ENCODE assay signal across 33 cellular contexts in the genomic region with DNA sequence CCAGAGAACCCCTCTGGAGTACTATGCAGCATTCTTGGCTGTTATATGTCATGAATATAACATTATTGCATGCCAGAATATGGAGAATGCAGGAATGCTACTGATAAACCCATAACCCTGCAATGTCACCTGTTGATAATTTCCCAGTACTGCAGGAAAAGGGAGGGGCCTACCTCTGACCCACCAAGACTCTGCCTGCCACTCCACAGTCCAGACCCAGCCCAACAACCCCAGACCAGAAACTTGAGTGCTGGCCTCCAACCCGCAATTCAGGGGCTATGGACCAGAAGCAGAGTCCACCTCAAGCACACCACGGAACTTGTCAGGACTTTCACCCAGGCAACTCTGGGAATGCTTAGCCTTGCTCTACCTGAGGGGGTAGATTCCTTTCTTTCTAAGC.
"Had no signal": no experiment of that assay in that cellular context is flagged by ENCODE, and none has a peak within 500 bp of the region (broad histone marks: within the 10 kb centered on the region; RNA-seq: fewer than 3 reads in every experiment).

No MANE protein-coding gene starts in this region.

- H3K27ac ChIP-seq: adrenal gland, ascending aorta, body of pancreas, brain microvascular endothelial cell, breast epithelium, cardiac muscle cell had no signal

- FAIRE-seq: astrocyte, bronchial epithelial cell had no signal

- DNase-seq: activated effector memory CD4-positive, alpha-beta T cell treated with anti-CD3 and anti-CD28 coated beads, Interleukin-2, amount 50 U/mL, for 16 hours; activated effector memory CD4-positive, alpha-beta T cell treated with Interleukin-2 at 50 U/mL for 16 hours; activated gamma-delta T cell; activated gamma-delta T cell treated with Interleukin-2 at 50 U/mL for 16 hours; activated naive CD4-positive, alpha-beta T cell; activated naive CD4-positive, alpha-beta T cell treated with anti-CD3 and anti-CD28 coated beads for 36 hours; activated naive CD4-positive, alpha-beta T cell treated with anti-CD3 and anti-CD28 coated beads, Interleukin-2, amount 10 ng/mL, durations not matched to agents 7 days and 5 days; activated naive CD4-positive, alpha-beta T cell treated with anti-CD3 and anti-CD28 coated beads, Interleukin-2, amount 50 U/mL, for 16 hours; activated naive CD4-positive, alpha-beta T cell treated with Interleukin-2 at 50 U/mL for 16 hours; activated naive CD8-positive, alpha-beta T cell treated with anti-CD3 and anti-CD28 coated beads for 36 hours; activated naive CD8-positive, alpha-beta T cell treated with anti-CD3 and anti-CD28 coated beads, Interleukin-2, amount 10 ng/mL, durations not matched to agents 7 days and 5 days; activated naive CD8-positive, alpha-beta T cell treated with anti-CD3 and anti-CD28 coated beads, Interleukin-2, amount 50 U/mL, for 24 hours; activated T-cell treated with anti-CD3 and anti-CD28 coated beads, Interleukin-2, amount 50 U/mL, for 24 hours; activated T-cell treated with anti-CD3 and anti-CD28 coated beads, Interleukin-2, amount 50 U/mL, for 4 hours; activated T-cell treated with anti-CD3 and anti-CD28 coated beads, Interleukin-2, amount 50 U/mL, for 48 hours; activated T-cell treated with anti-CD3 and anti-CD28 coated beads, Interleukin-2, amount 50 U/mL, for 72 hours; adrenal gland; amniotic stem cell; amygdala; anterior cingulate cortex; aorta; body of pancreas; brain microvascular endothelial cell; caudate nucleus; central memory CD4-positive, alpha-beta T cell; cerebellar nuclear complex had no signal

- H3K9me3 ChIP-seq: adrenal gland, ascending aorta, body of pancreas, breast epithelium had no signal

- ATAC-seq: activated naive CD4-positive, alpha-beta T cell treated with anti-CD3 and anti-CD28 coated beads, Interleukin-2, amount 50 U/mL, for 72 hours; activated naive CD8-positive, alpha-beta T cell treated with anti-CD3 and anti-CD28 coated beads, Interleukin-2, amount 50 U/mL, for 24 hours; activated T-cell treated with anti-CD3 and anti-CD28 coated beads, Interleukin-2, amount 50 U/mL, for 4 hours; activated T-cell treated with anti-CD3 and anti-CD28 coated beads, Interleukin-2, amount 50 U/mL, for 72 hours; activated T-helper 17 cell treated with anti-CD3 and anti-CD28 coated beads, Interleukin-2, amount 50 U/mL, for 72 hours; body of pancreas had no signal

- H3K36me3 ChIP-seq: adrenal gland, ascending aorta, brain microvascular endothelial cell, breast epithelium, cardiac muscle cell had no signal

- H3K4me3 ChIP-seq: adrenal gland, ascending aorta, body of pancreas, breast epithelium, cardiac muscle cell had no signal

- H3K4me1 ChIP-seq: adrenal gland, ascending aorta, body of pancreas, breast epithelium had no signal

- H3K27me3 ChIP-seq: ascending aorta, body of pancreas, brain microvascular endothelial cell, breast epithelium, cardiac muscle cell had no signal
